Comparison of ENCODE assay signal across 11 cellular contexts in the genomic region with DNA sequence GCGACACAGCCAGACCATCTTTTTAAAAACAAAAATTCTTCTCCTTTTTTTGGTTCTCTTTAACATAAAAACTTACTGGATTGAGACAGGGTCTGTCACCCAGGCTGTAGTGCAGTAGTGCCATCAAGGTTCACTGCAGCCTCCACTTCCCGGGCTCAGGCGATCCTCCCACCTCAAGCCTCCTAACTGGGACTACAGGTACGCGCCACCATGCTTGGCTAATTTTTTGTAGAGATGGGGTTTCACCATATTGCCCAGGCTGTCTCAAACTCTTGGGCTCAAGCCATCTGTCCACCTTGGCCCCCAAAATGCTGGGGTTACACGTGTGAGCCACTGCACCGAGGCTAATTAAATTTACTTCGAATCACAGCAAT. TPM values are rescaled to one million over a fixed set of nuclear protein-coding genes. Genes with fewer than 3 reads are reported as not detected.
DNase-seq lines count a peak whose midpoint lies in the region; ATAC-seq, FAIRE-seq and TF ChIP-seq lines count a peak whose summit lies in the region.
"Had no signal": no experiment of that assay in that cellular context is flagged by ENCODE, and none has a peak within 500 bp of the region (broad histone marks: within the 10 kb centered on the region; RNA-seq: fewer than 3 reads in every experiment).

No MANE protein-coding gene starts in this region.

- no peak for TF ChIP-seq CTCF in CD4-positive, alpha-beta T cell (IDR thresholded peaks at IDR 0.05)
- TF ChIP-seq CTCF in H9 (conservative IDR thresholded peaks at IDR 0.05) (no peak), astrocyte (IDR thresholded peaks at IDR 0.05; ENCODE audit: insufficient read depth, low read depth, low read length) (no peak), mucosa of descending colon (IDR thresholded peaks at IDR 0.05) (no peak)

- no peak overlapping the region for H4K91ac ChIP-seq in H9 (ENCODE audit: insufficient read length, low read depth, low read length)

- no peak overlapping the region for H2BK120ac ChIP-seq in H9 (ENCODE audit: low read depth, low read length, poor library complexity, severe bottlenecking)

- H2BK12ac ChIP-seq in H9 (ENCODE audit: insufficient read length, low read depth, low read length) = no peak overlapping the region

- no CpG with 5 or more reads among the region's 8 CpGs for WGBS in H9 (ENCODE audit: extremely low coverage, insufficient read length, low lambda C conversion rate)

- H2AK5ac ChIP-seq in H9 (ENCODE audit: insufficient read length, low read length) = no peak overlapping the region

- H3K4me3 Mint-ChIP-seq in CD4-positive, alpha-beta T cell = no peak overlapping the region
- H3K4me3 Mint-ChIP-seq in H9 = peak overlapping the region in 1 of 2 experiments; percentile 7; a peak in 1 of 5 replicates
- H3K4me3 Mint-ChIP-seq in astrocyte (ENCODE audit: unreplicated experiment) = no peak overlapping the region
- H3K4me3 Mint-ChIP-seq: stimulated activated naive CD8-positive, alpha-beta T cell treated with anti-CD3 and anti-CD28 coated beads, Interleukin-15, amount 100 ng/mL, for 72 hours had no signal

- H2BK20ac ChIP-seq in H9 (ENCODE audit: low read depth, low read length, poor library complexity, severe bottlenecking) = no peak overlapping the region

- H3K9me3 Mint-ChIP-seq in CD4-positive, alpha-beta T cell = no peaks in the 10 kb centered on the region
- no peaks in the 10 kb centered on the region for H3K9me3 Mint-ChIP-seq in H9
- no peaks in the 10 kb centered on the region for H3K9me3 Mint-ChIP-seq in astrocyte (ENCODE audit: unreplicated experiment)
- H3K9me3 Mint-ChIP-seq: stimulated activated naive CD8-positive, alpha-beta T cell treated with anti-CD3 and anti-CD28 coated beads, Interleukin-15, amount 100 ng/mL, for 72 hours had no signal

- H3K79me2 ChIP-seq in H9 (ENCODE audit: insufficient read depth, low read length) (no peaks in the 10 kb centered on the region), astrocyte (ENCODE audit: insufficient read depth, low read length) (peaks cover 13% of the 10 kb centered on the region)

- no peak overlapping the region for H4K8ac ChIP-seq in H9 (replicated peaks; ENCODE audit: insufficient read length, low read depth, low read length)

- H2BK15ac ChIP-seq in H9 (ENCODE audit: low read depth, low read length) = no peak overlapping the region

- H3K23me2 ChIP-seq in H9 (ENCODE audit: insufficient read length, low read depth, low read length, poor library complexity, severe bottlenecking) = no peaks in the 10 kb centered on the region

- H2BK5ac ChIP-seq in H9 (ENCODE audit: insufficient read length, low read length) = no peak overlapping the region

- H2AFZ ChIP-seq in H9 (ENCODE audit: low read length) (no peak overlapping the region), astrocyte (ENCODE audit: low read depth, low read length) (no peak overlapping the region)

- H3K4me2 ChIP-seq in H9 (ENCODE audit: insufficient read depth, insufficient read length, low read length) (no peak overlapping the region), astrocyte (ENCODE audit: low read length) (no peak overlapping the region)

- CTCF ChIA-PET in CD4-positive, alpha-beta T cell (lab: Charles Lee) = no interaction called here

- H3K36me3 ChIP-seq in astrocyte (ENCODE audit: insufficient read depth, low read length) (peaks cover 38% of the 10 kb centered on the region), mucosa of descending colon (ENCODE audit: low read depth) (peaks cover 16% of the 10 kb centered on the region)

- H3K9me3 ChIP-seq in CD4-positive, alpha-beta T cell (ENCODE audit: control insufficient read depth, low read length) = no peaks in the 10 kb centered on the region
- H3K9me3 ChIP-seq in H9 (ENCODE audit: control insufficient read depth, low read depth, low read length) (no peaks in the 10 kb centered on the region), astrocyte (ENCODE audit: insufficient read depth, low read depth, low read length) (no peaks in the 10 kb centered on the region), mucosa of descending colon (no peaks in the 10 kb centered on the region)

- no peak overlapping the region for H3K56ac ChIP-seq in H9 (ENCODE audit: insufficient read length, low read depth, low read length)

- H3K9ac ChIP-seq in H9 (ENCODE audit: extremely low read depth, insufficient read length, low read length) = no peak overlapping the region
- no peak overlapping the region for H3K9ac ChIP-seq in astrocyte (ENCODE audit: low read length)

- no peak for DNase-seq in CD4-positive, alpha-beta T cell
- DNase-seq in H9 (peak; percentile 36), astrocyte (ENCODE audit: low read depth) (no peak), mucosa of descending colon (no peak), occipital lobe (lab: John Stamatoyannopoulos, UW) (no peak)
- no peak for DNase-seq in central memory CD4-positive, alpha-beta T cell
- DNase-seq in activated CD4-positive, alpha-beta T cell treated with anti-CD3 and anti-CD28 coated beads, Interleukin-2, amount 50 U/mL, for 48 hours = no peak
- DNase-seq: activated gamma-delta T cell; stimulated activated naive CD8-positive, alpha-beta T cell treated with anti-CD3 and anti-CD28 coated beads, Interleukin-15, amount 100 ng/mL, for 72 hours had no signal

- H4K5ac ChIP-seq in H9 (ENCODE audit: insufficient read length, low read depth, low read length) = no peak overlapping the region

- H3K36me3 Mint-ChIP-seq in CD4-positive, alpha-beta T cell (ENCODE audit: low read depth) = peaks cover 54% of the 10 kb centered on the region
- H3K36me3 Mint-ChIP-seq in H9 (ENCODE audit: insufficient read depth in 1 of 3, low read depth in 3 of 3) = peaks cover 33 to 50% (median 44%) of the 10 kb centered on the region in 3 experiments; a peak in 6 of 7 replicates
- H3K36me3 Mint-ChIP-seq in astrocyte (ENCODE audit: low read depth, unreplicated experiment) = peaks cover 11% of the 10 kb centered on the region

- ATAC-seq in CD4-positive, alpha-beta T cell (ENCODE audit: poor library complexity) = peak; percentile 28
- ATAC-seq in mucosa of descending colon = peak; percentile 15

- H3K18ac ChIP-seq in H9 (ENCODE audit: insufficient read length, low read depth, low read length) = no peak overlapping the region

- POLR2A ChIA-PET in CD4-positive, alpha-beta T cell (lab: Charles Lee) = interaction anchor here (1.0 to 5.9 kb wide), 3 partner anchors 12 to 14 kb away, joined by 4 to 77 read pairs (median 19); a partner anchor contains a TSS

- no peaks in the 10 kb centered on the region for H3K27me3 ChIP-seq in CD4-positive, alpha-beta T cell (ENCODE audit: control insufficient read depth, insufficient read depth, low read length)
- H3K27me3 ChIP-seq in H9 (ENCODE audit: insufficient read depth, low read length) (no peaks in the 10 kb centered on the region), astrocyte (ENCODE audit: insufficient read depth, low read length) (no peaks in the 10 kb centered on the region)

- H3T11ph ChIP-seq in H9 (ENCODE audit: low read length) = no peak overlapping the region

- H3K27ac ChIP-seq in CD4-positive, alpha-beta T cell (ENCODE audit: low read depth, low read length) = no peak overlapping the region
- H3K27ac ChIP-seq in H9 (ENCODE audit: insufficient read length, low read depth, low read length) (no peak overlapping the region), astrocyte (ENCODE audit: low read depth, low read length) (no peak overlapping the region)
- H3K27ac ChIP-seq: coronary artery, VCaP had no signal

- intact Hi-C loops in CD4-positive, alpha-beta T cell (cut with DNase I, micrococcal nuclease) = no loop called here
- intact Hi-C loops in mucosa of descending colon (cut with DNase I, micrococcal nuclease) = no loop called here

- H3K27me3 Mint-ChIP-seq in CD4-positive, alpha-beta T cell = no peaks in the 10 kb centered on the region
- H3K27me3 Mint-ChIP-seq in H9 (ENCODE audit: low read depth) (peaks cover 5% of the 10 kb centered on the region), astrocyte (ENCODE audit: low read depth, unreplicated experiment) (no peaks in the 10 kb centered on the region)
- H3K27me3 Mint-ChIP-seq: stimulated activated naive CD8-positive, alpha-beta T cell treated with anti-CD3 and anti-CD28 coated beads, Interleukin-15, amount 100 ng/mL, for 72 hours had no signal

- H3K4me1 ChIP-seq in H9 (ENCODE audit: insufficient read depth, low read length) (no peaks in the 10 kb centered on the region), astrocyte (ENCODE audit: insufficient read depth, low read length) (no peaks in the 10 kb centered on the region), mucosa of descending colon (ENCODE audit: low read depth) (no peaks in the 10 kb centered on the region)

- no peaks in the 10 kb centered on the region for H4K20me1 ChIP-seq in H9 (ENCODE audit: control insufficient read depth, insufficient read depth, insufficient read length)
- H4K20me1 ChIP-seq in astrocyte (ENCODE audit: insufficient read depth, low read length) = peaks cover 57% of the 10 kb centered on the region

- H3K4ac ChIP-seq in H9 (ENCODE audit: low read depth, low read length) = no peak overlapping the region

- H3K4me3 ChIP-seq in astrocyte (ENCODE audit: insufficient read depth, low read depth, low read length) = no peak overlapping the region
- H3K4me3 ChIP-seq in mucosa of descending colon = no peak overlapping the region
- H3K4me3 ChIP-seq: coronary artery had no signal

- no peak for FAIRE-seq in astrocyte (lab: Jason Lieb, UNC)

- peaks cover 17% of the 10 kb centered on the region for H3K4me1 Mint-ChIP-seq in CD4-positive, alpha-beta T cell (ENCODE audit: low read depth)
- H3K4me1 Mint-ChIP-seq in H9 (no peaks in the 10 kb centered on the region; a peak in 1 of 4 replicates), astrocyte (ENCODE audit: low read depth, unreplicated experiment) (peaks cover 5% of the 10 kb centered on the region)

- H3K79me1 ChIP-seq in H9 (ENCODE audit: insufficient read depth, low read depth, low read length, poor library complexity, severe bottlenecking) = no peaks in the 10 kb centered on the region

- no peak overlapping the region for H3K14ac ChIP-seq in H9 (ENCODE audit: insufficient read depth, low read length)

- no peak overlapping the region for H3K23ac ChIP-seq in H9 (ENCODE audit: insufficient read length, low read depth, low read length)

- H3K27ac Mint-ChIP-seq in CD4-positive, alpha-beta T cell = peak overlapping the region; percentile 31
- peak overlapping the region; percentile 29 to 76 (median 32); a peak in 4 of 7 replicates for H3K27ac Mint-ChIP-seq in H9
- peak overlapping the region; percentile 42 for H3K27ac Mint-ChIP-seq in astrocyte (ENCODE audit: unreplicated experiment)

RNA-seq across cellular contexts. Expression of a gene that starts 13.8 kb away (rescaled TPM):
- total RNA-seq in CD4-positive, alpha-beta T cell = 100 to 1,000 TPM; 656 to 688 TPM
- 790 and 802 TPM in 2 replicates for total RNA-seq in H9 (2021)
- total RNA-seq in astrocyte = 488 and 511 TPM in 2 replicates
- total RNA-seq in mucosa of descending colon = 100 to 1,000 TPM; 386 to 461 (median 421) TPM
- total RNA-seq in occipital lobe = 769 TPM

RNA-seq across cellular contexts. Expression of a gene that starts 14.4 kb away (rescaled TPM):
- total RNA-seq in CD4-positive, alpha-beta T cell = 1 to 10 TPM in 1 of 2 experiments, under 1 TPM in 1; 0.66 to 1.2 TPM
- total RNA-seq in H9 (2021) (21.8 and 22.4 TPM in 2 replicates), astrocyte (6.3 and 6.5 TPM in 2 replicates), mucosa of descending colon (10 to 100 TPM in 2 of 3 donors, 1 to 10 TPM in 1; 7.0 to 15.6 (median 11.6) TPM), occipital lobe (18.6 TPM)

RNA-seq across cellular contexts. Expression of a gene that starts 45.0 kb away (rescaled TPM):
- 1 to 10 TPM; 3.6 to 5.1 TPM for total RNA-seq in CD4-positive, alpha-beta T cell
- total RNA-seq in H9 (2021) (2.9 TPM in 2 replicates), astrocyte (2.2 and 3.0 TPM in 2 replicates), mucosa of descending colon (1 to 10 TPM; 3.9 to 8.2 (median 4.7) TPM), occipital lobe (17.3 TPM)
